In genomic region chr6:147201885-147202515, GRCh38 we compare ENCODE assay signal across 8 cellular contexts. TPM values are rescaled to one million over a fixed set of nuclear protein-coding genes. Genes with fewer than 3 reads are reported as not detected.
DNase-seq lines count a peak whose midpoint lies in the region; ATAC-seq and TF ChIP-seq lines count a peak whose summit lies in the region.

No MANE protein-coding gene starts in this region.

- H3K36me3 Mint-ChIP-seq in GM23338 (ENCODE audit: low read depth): no peaks in the 10 kb centered on the region
- no peaks in the 10 kb centered on the region for H3K36me3 Mint-ChIP-seq in activated naive CD8-positive, alpha-beta T cell treated with anti-CD3 and anti-CD28 coated beads, Interleukin-2, amount 50 U/mL, for 24 hours (ENCODE audit: low read depth)

- H3F3A ChIP-seq in GM23338 (replicated peaks; ENCODE audit: low read depth): no peaks in the 10 kb centered on the region

- H3K27ac ChIP-seq in GM23338 (ENCODE audit: low read depth): no peak overlapping the region
- peak overlapping the region in 14 of 21 experiments; percentile 16 to 97 (median 94) for H3K27ac ChIP-seq in skin epidermis

- peak overlapping the region; percentile 76 for H3K4me2 ChIP-seq in GM23338

- peaks cover 11% of the 10 kb centered on the region; the same call in 2 of the 3 replicates for H3K4me1 Mint-ChIP-seq in GM23338
- H3K4me1 Mint-ChIP-seq in activated naive CD8-positive, alpha-beta T cell treated with anti-CD3 and anti-CD28 coated beads, Interleukin-2, amount 50 U/mL, for 24 hours: peaks cover 36% of the 10 kb centered on the region

- H3K4me3 ChIP-seq in GM23338 (peak overlapping the region; percentile 58), iPS-15b (ENCODE audit: low read depth, low read length) (peak overlapping the region; percentile 85), skin epidermis (peak overlapping the region; percentile 68 to 95 (median 86))

- H3K27me3 Mint-ChIP-seq in GM23338 (ENCODE audit: insufficient read depth, low read depth, poor library complexity): peaks cover 3% of the 10 kb centered on the region
- peaks cover 1% of the 10 kb centered on the region for H3K27me3 Mint-ChIP-seq in activated naive CD8-positive, alpha-beta T cell treated with anti-CD3 and anti-CD28 coated beads, Interleukin-2, amount 50 U/mL, for 24 hours

- H3K27me3 ChIP-seq in GM23338 (ENCODE audit: insufficient read depth) (0 out of 2 replicates have a peak, but pooled peaks cover 6% of the 10 kb centered on the region), iPS-15b (ENCODE audit: control insufficient read depth, insufficient read depth, low read length) (peaks cover 3% of the 10 kb centered on the region)

- H4K20me1 ChIP-seq in GM23338 (replicated peaks; ENCODE audit: insufficient read depth): peaks cover 13% of the 10 kb centered on the region

- H3K9me3 Mint-ChIP-seq in GM23338: no peaks in the 10 kb centered on the region; the same call in 2 of the 3 replicates
- H3K9me3 Mint-ChIP-seq in activated naive CD8-positive, alpha-beta T cell treated with anti-CD3 and anti-CD28 coated beads, Interleukin-2, amount 50 U/mL, for 24 hours: no peaks in the 10 kb centered on the region

- peak overlapping the region; percentile 93 for H3K4me3 Mint-ChIP-seq in GM23338
- peak overlapping the region; percentile 92 for H3K4me3 Mint-ChIP-seq in activated naive CD8-positive, alpha-beta T cell treated with anti-CD3 and anti-CD28 coated beads, Interleukin-2, amount 50 U/mL, for 24 hours

- H3K9me2 ChIP-seq in GM23338 (ENCODE audit: insufficient read depth): no peaks in the 10 kb centered on the region

- H2AFZ ChIP-seq in GM23338: peak overlapping the region; percentile 54; the same call in 1 of the 2 replicates

- H3K79me2 ChIP-seq in GM23338 (replicated peaks; ENCODE audit: insufficient read depth): peaks cover 24% of the 10 kb centered on the region

- no peak for TF ChIP-seq CTCF in GM23338 (conservative IDR thresholded peaks at IDR 0.05; ENCODE audit: low read depth in 2 of 2)

- H3K9ac ChIP-seq in iPS-15b (ENCODE audit: low read depth, low read length): no peak overlapping the region

- no peak overlapping the region for H3K27ac Mint-ChIP-seq in GM23338
- peak overlapping the region; percentile 97 for H3K27ac Mint-ChIP-seq in activated naive CD8-positive, alpha-beta T cell treated with anti-CD3 and anti-CD28 coated beads, Interleukin-2, amount 50 U/mL, for 24 hours

- peak; percentile 68 for DNase-seq in DMS153 treated with DMSO at 0.1 percent for 48 hours (lab: John Stamatoyannopoulos, UW; ENCODE audit: unreplicated experiment)
- peak; percentile 73 for DNase-seq in GM23338 (ENCODE audit: low spot score)
- DNase-seq in NCI-H526 (lab: John Stamatoyannopoulos, UW): peak; percentile 63 to 77
- DNase-seq in activated naive CD8-positive, alpha-beta T cell treated with anti-CD3 and anti-CD28 coated beads, Interleukin-2, amount 50 U/mL, for 24 hours: peak; percentile 21

- ATAC-seq in GM23338 (peak; percentile 48), GM19463 (IDR thresholded peaks at IDR 0.05; ENCODE audit: unreplicated experiment) (no peak), HG03108 (IDR thresholded peaks at IDR 0.05; ENCODE audit: unreplicated experiment) (no peak)
- no peak for ATAC-seq in activated naive CD8-positive, alpha-beta T cell treated with anti-CD3 and anti-CD28 coated beads, Interleukin-2, amount 50 U/mL, for 24 hours

- H3K4me1 ChIP-seq in GM23338 (ENCODE audit: insufficient read depth) (peaks cover 13% of the 10 kb centered on the region), iPS-15b (ENCODE audit: control insufficient read depth, insufficient read depth, low read length) (no peaks in the 10 kb centered on the region)

- H3K36me3 ChIP-seq in GM23338 (ENCODE audit: insufficient read depth) (no peaks in the 10 kb centered on the region), iPS-15b (ENCODE audit: control insufficient read depth, insufficient read depth, low read length) (no peaks in the 10 kb centered on the region)

- H3K9me3 ChIP-seq in iPS-15b (ENCODE audit: control insufficient read depth, insufficient read depth, low read length): no peaks in the 10 kb centered on the region

TF ChIP-seq in GM23338, 12 proteins besides CTCF, POLR2A, EP300 and RAD21 (continues in another document):
- TF ChIP-seq ZNF462 (CRISPR knock-in tag; IDR thresholded peaks at IDR 0.05) (no peak), REST (IDR thresholded peaks at IDR 0.05; ENCODE audit: unreplicated experiment) (no peak)

RNA-seq across cellular contexts. Expression of gene STXBP5, which starts 2.2 kb away (rescaled TPM):
- 12.9 and 17.8 TPM in 2 replicates for total RNA-seq in GM23338 (2014; rRNA removed; shearing (Covaris generic))
- 3.0 and 3.9 TPM in 2 replicates for polyA plus RNA-seq in GM23338 (2016; fragmentation: Nextera tagmentation; extraction: Ambion mirVana)

Comparison
In these comparisons a context has a peak if more than half of its experiments do, and no peak if none do; other contexts are left out.
1. DNase-seq: peak in every context shown above with its lines; median percentile 73 in GM23338; 70 in NCI-H526; 68 in DMS153 treated with DMSO at 0.1 percent for 48 hours; 21 in activated naive CD8-positive, alpha-beta T cell treated with anti-CD3 and anti-CD28 coated beads, Interleukin-2, amount 50 U/mL, for 24 hours.